ENCODE assay signal across 10 cellular contexts in genomic region chr5:1772634-1773033, GRCh38. TPM values are rescaled to one million over a fixed set of nuclear protein-coding genes. Genes with fewer than 3 reads are reported as not detected.
DNase-seq lines count a peak whose midpoint lies in the region; FAIRE-seq and TF ChIP-seq lines count a peak whose summit lies in the region.
"Had no signal": no experiment of that assay in that cellular context is flagged by ENCODE, and none has a peak within 500 bp of the region (broad histone marks: within the 10 kb centered on the region; RNA-seq: fewer than 3 reads in every experiment).

No MANE protein-coding gene starts in this region.

- H3K36me3 Mint-ChIP-seq in T-helper 1 cell treated with Interleukin-12 subunit alpha and Interleukin-12 subunit beta and Interleukin-4 antibody, amounts not matched to agents 30 μg/mL and 1 μg/mL, for 36 hours (ENCODE audit: low read depth): no peaks in the 10 kb centered on the region

- H3K9me3 ChIP-seq in uterus: no peaks in the 10 kb centered on the region

- TF ChIP-seq POLR2A in uterus (IDR thresholded peaks at IDR 0.05): no peak

- DNase-seq in T-helper 1 cell (no peak), HTR-8/SVneo (ENCODE audit: insufficient read length, low spot score) (peak; percentile 77), astrocyte of the cerebellum (ENCODE audit: low read depth) (peak; percentile 26), skeletal muscle cell (ENCODE audit: low read depth) (peak; percentile 14), uterus (no peak)
- no peak for DNase-seq in activated CD4-positive, alpha-beta T cell treated with anti-CD3 and anti-CD28 coated beads for 48 hours
- DNase-seq in stimulated activated CD4-positive, alpha-beta T cell treated with anti-CD3 and anti-CD28 coated beads, Interleukin-1b, Interleukin-23, amount 100 ng/mL, for 48 hours: no peak
- DNase-seq: activated naive CD4-positive, alpha-beta T cell; midbrain had no signal

- H3K4me3 ChIP-seq in astrocyte of the cerebellum (ENCODE audit: low read depth, low read length): no peak overlapping the region
- no peak overlapping the region for H3K4me3 ChIP-seq in skeletal muscle cell (ENCODE audit: low read depth, low read length)
- no peak overlapping the region for H3K4me3 ChIP-seq in uterus

- intact Hi-C loops in uterus (cut with DNase I; ENCODE audit: low total_unique reads): no loop called here

- no peaks in the 10 kb centered on the region for H3K9me3 Mint-ChIP-seq in T-helper 1 cell treated with Interleukin-12 subunit alpha and Interleukin-12 subunit beta and Interleukin-4 antibody, amounts not matched to agents 30 μg/mL and 1 μg/mL, for 36 hours

- H3K27me3 Mint-ChIP-seq in T-helper 1 cell treated with Interleukin-12 subunit alpha and Interleukin-12 subunit beta and Interleukin-4 antibody, amounts not matched to agents 30 μg/mL and 1 μg/mL, for 36 hours (ENCODE audit: low read depth): peaks cover 24% of the 10 kb centered on the region

- peak; percentile 44 for FAIRE-seq in HTR-8/SVneo (lab: Jason Lieb, UNC)

- H3K27ac Mint-ChIP-seq in T-helper 1 cell treated with Interleukin-12 subunit alpha and Interleukin-12 subunit beta and Interleukin-4 antibody, amounts not matched to agents 30 μg/mL and 1 μg/mL, for 36 hours: peak overlapping the region; percentile 23

- TF ChIP-seq CTCF in astrocyte of the cerebellum (IDR thresholded peaks at IDR 0.05; ENCODE audit: low read depth, low read length, missing control alignments): peak; percentile 68
- no peak for TF ChIP-seq CTCF in uterus (IDR thresholded peaks at IDR 0.05)

- no peaks in the 10 kb centered on the region for H3K27me3 ChIP-seq in uterus

- H3K4me1 Mint-ChIP-seq in T-helper 1 cell treated with Interleukin-12 subunit alpha and Interleukin-12 subunit beta and Interleukin-4 antibody, amounts not matched to agents 30 μg/mL and 1 μg/mL, for 36 hours (ENCODE audit: low read depth): peaks cover 5% of the 10 kb centered on the region

- H3K27ac ChIP-seq in uterus: no peak overlapping the region

- in situ Hi-C loops in astrocyte of the cerebellum (cut with HindIII; ENCODE audit: low sequenced_read_pairs): loop anchor here (5.0 kb wide), 1 partner anchor 975 kb away; no protein-coding TSS in a partner anchor

- no peak overlapping the region for H3K4me3 Mint-ChIP-seq in T-helper 1 cell treated with Interleukin-12 subunit alpha and Interleukin-12 subunit beta and Interleukin-4 antibody, amounts not matched to agents 30 μg/mL and 1 μg/mL, for 36 hours

- no peaks in the 10 kb centered on the region for H3K36me3 ChIP-seq in uterus

- no peaks in the 10 kb centered on the region for H3K4me1 ChIP-seq in uterus

RNA-seq across cellular contexts. Expression of gene MRPL36, which starts 27.0 kb away (rescaled TPM):
- 100 to 1,000 TPM in 1 of 4 donors, 10 to 100 TPM in 3; 14.4 to 107 (median 31.6) TPM for total RNA-seq in uterus

RNA-seq across cellular contexts. Expression of gene NDUFS6, which starts 28.6 kb away (rescaled TPM):
- 10 to 100 TPM in 3 of 4 donors, 1 to 10 TPM in 1; 8.5 to 17.9 (median 14.6) TPM for total RNA-seq in uterus

Comparison
In these comparisons a context has a peak if more than half of its experiments do, and no peak if none do; other contexts are left out.
1. DNase-seq: peak in HTR-8/SVneo (single experiment), astrocyte of the cerebellum (single experiment) and skeletal muscle cell (single experiment); none in T-helper 1 cell (0 of 5), uterus (0 of 2), activated CD4-positive, alpha-beta T cell treated with anti-CD3 and anti-CD28 coated beads for 48 hours (single experiment) and stimulated activated CD4-positive, alpha-beta T cell treated with anti-CD3 and anti-CD28 coated beads, Interleukin-1b, Interleukin-23, amount 100 ng/mL, for 48 hours (single experiment).